Comparison of ENCODE assay signal across 32 cellular contexts in the genomic region with DNA sequence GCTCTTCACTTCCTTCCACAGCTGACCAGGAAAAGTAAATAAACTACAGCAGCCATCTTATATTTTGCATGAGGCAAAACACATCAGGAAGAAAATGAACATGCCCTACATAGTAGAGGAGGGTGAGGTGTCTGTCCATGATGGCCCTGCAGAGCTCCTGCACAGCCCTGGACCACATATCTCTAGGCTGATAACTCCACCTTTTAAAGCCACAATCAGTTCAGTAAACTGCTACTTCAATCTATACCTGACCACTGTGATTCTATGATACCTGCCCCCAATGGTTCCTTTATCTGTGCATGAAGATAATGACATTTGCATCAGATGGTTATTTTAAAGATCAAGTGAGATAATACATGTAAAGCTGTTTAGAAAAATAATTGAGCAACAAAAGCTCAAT.
"Had no signal": no experiment of that assay in that cellular context is flagged by ENCODE, and none has a peak within 500 bp of the region (broad histone marks: within the 10 kb centered on the region; RNA-seq: fewer than 3 reads in every experiment).

No MANE protein-coding gene starts in this region.

- H3K4me1 ChIP-seq: esophagus squamous epithelium, gastroesophageal sphincter had no signal

- FAIRE-seq: colon, endometrium, endothelial cell of umbilical vein had no signal

- H3K4me1 Mint-ChIP-seq: WTC11 had no signal

- H3K27ac Mint-ChIP-seq: activated CD8-positive, alpha-beta T cell treated with anti-CD3 and anti-CD28 coated beads for 36 hours; activated naive CD4-positive, alpha-beta T cell treated with anti-CD3 and anti-CD28 coated beads for 36 hours; activated naive CD4-positive, alpha-beta T cell treated with anti-CD3 and anti-CD28 coated beads, Interleukin-2, amount 50 U/mL, for 24 hours; activated naive CD8-positive, alpha-beta T cell treated with anti-CD3 and anti-CD28 coated beads for 36 hours; activated naive CD8-positive, alpha-beta T cell treated with anti-CD3 and anti-CD28 coated beads, Interleukin-2, amount 50 U/mL, for 24 hours; activated T-helper 17 cell treated with anti-CD3 and anti-CD28 coated beads, Interleukin-2, amount 50 U/mL, for 72 hours; WTC11 had no signal

- H3K27ac ChIP-seq: adrenal gland, body of pancreas, epithelial cell of prostate, esophagus squamous epithelium, gastroesophageal sphincter, VCaP had no signal

- H3K4me3 Mint-ChIP-seq: activated CD8-positive, alpha-beta T cell treated with anti-CD3 and anti-CD28 coated beads for 36 hours; activated naive CD4-positive, alpha-beta T cell treated with anti-CD3 and anti-CD28 coated beads for 36 hours; activated naive CD4-positive, alpha-beta T cell treated with anti-CD3 and anti-CD28 coated beads, Interleukin-2, amount 50 U/mL, for 24 hours; activated naive CD8-positive, alpha-beta T cell treated with anti-CD3 and anti-CD28 coated beads for 36 hours; activated naive CD8-positive, alpha-beta T cell treated with anti-CD3 and anti-CD28 coated beads, Interleukin-2, amount 50 U/mL, for 24 hours; activated T-cell treated with anti-CD3 and anti-CD28 coated beads, Interleukin-2, amount 50 U/mL, for 4 hours; activated T-helper 17 cell treated with anti-CD3 and anti-CD28 coated beads, Interleukin-2, amount 50 U/mL, for 72 hours; WTC11 had no signal

- H3K9me3 Mint-ChIP-seq: activated naive CD4-positive, alpha-beta T cell treated with anti-CD3 and anti-CD28 coated beads, Interleukin-2, amount 50 U/mL, for 24 hours; activated naive CD8-positive, alpha-beta T cell treated with anti-CD3 and anti-CD28 coated beads for 36 hours; activated naive CD8-positive, alpha-beta T cell treated with anti-CD3 and anti-CD28 coated beads, Interleukin-2, amount 50 U/mL, for 24 hours; activated T-cell treated with anti-CD3 and anti-CD28 coated beads, Interleukin-2, amount 50 U/mL, for 4 hours; activated T-helper 17 cell treated with anti-CD3 and anti-CD28 coated beads, Interleukin-2, amount 50 U/mL, for 72 hours; WTC11 had no signal

- H3K27me3 Mint-ChIP-seq: activated CD8-positive, alpha-beta T cell treated with anti-CD3 and anti-CD28 coated beads for 36 hours; activated naive CD4-positive, alpha-beta T cell treated with anti-CD3 and anti-CD28 coated beads, Interleukin-2, amount 50 U/mL, for 24 hours; activated naive CD8-positive, alpha-beta T cell treated with anti-CD3 and anti-CD28 coated beads for 36 hours; activated naive CD8-positive, alpha-beta T cell treated with anti-CD3 and anti-CD28 coated beads, Interleukin-2, amount 50 U/mL, for 24 hours; activated T-helper 17 cell treated with anti-CD3 and anti-CD28 coated beads, Interleukin-2, amount 50 U/mL, for 72 hours had no signal

- ATAC-seq: activated CD4-positive, CD25-positive, alpha-beta regulatory T cell treated with anti-CD3 and anti-CD28 coated beads, Interleukin-2, amount 50 U/mL, for 24 hours; activated CD8-positive, alpha-beta T cell treated with anti-CD3 and anti-CD28 coated beads for 36 hours; activated naive CD8-positive, alpha-beta T cell treated with anti-CD3 and anti-CD28 coated beads, Interleukin-2, amount 50 U/mL, for 24 hours; activated T-cell treated with anti-CD3 and anti-CD28 coated beads, Interleukin-2, amount 50 U/mL, for 4 hours; activated T-helper 17 cell treated with anti-CD3 and anti-CD28 coated beads, Interleukin-2, amount 50 U/mL, for 72 hours; body of pancreas; gastroesophageal sphincter; WTC11 had no signal

- H3K27me3 ChIP-seq: adrenal gland, body of pancreas, esophagus squamous epithelium, gastroesophageal sphincter had no signal

- H3K9me3 ChIP-seq: adrenal gland, body of pancreas, esophagus squamous epithelium, gastroesophageal sphincter had no signal

- H3K4me3 ChIP-seq: adrenal gland, body of pancreas, esophagus squamous epithelium, gastroesophageal sphincter had no signal

- DNase-seq: activated CD4-positive, alpha-beta T cell treated with anti-CD3 and anti-CD28 coated beads for 48 hours; activated CD4-positive, alpha-beta T cell treated with anti-CD3 and anti-CD28 coated beads, Interleukin-2, amount 50 U/mL, for 1 hour; activated CD4-positive, alpha-beta T cell treated with anti-CD3 and anti-CD28 coated beads, Interleukin-2, amount 50 U/mL, for 48 hours; activated CD8-positive, alpha-beta memory T cell treated with anti-CD3 and anti-CD28 coated beads for 24 hours; activated CD8-positive, alpha-beta T cell treated with anti-CD3 and anti-CD28 coated beads for 36 hours; activated effector memory CD4-positive, alpha-beta T cell treated with Interleukin-2 at 50 U/mL for 16 hours; activated gamma-delta T cell treated with Interleukin-2 at 50 U/mL for 16 hours; activated naive CD4-positive, alpha-beta T cell treated with anti-CD3 and anti-CD28 coated beads for 36 hours; activated naive CD8-positive, alpha-beta T cell treated with anti-CD3 and anti-CD28 coated beads for 36 hours; activated naive CD8-positive, alpha-beta T cell treated with anti-CD3 and anti-CD28 coated beads, Interleukin-2, amount 50 U/mL, for 24 hours; activated T-cell treated with anti-CD3 and anti-CD28 coated beads, Interleukin-2, amount 50 U/mL, for 4 hours; adrenal gland; amygdala; aorta; body of pancreas; caudate nucleus; cortex of kidney; dermis blood vessel endothelial cell; effector CD4-positive, alpha-beta T cell; esophagus squamous epithelium; foreskin melanocyte; T-helper 2 cell had no signal
